20 cellular contexts compared by ENCODE assay signal in genomic region chr2:24403168-24403850, GRCh38.
"Had no signal": no experiment of that assay in that cellular context is flagged by ENCODE, and none has a peak within 500 bp of the region (broad histone marks: within the 10 kb centered on the region; RNA-seq: fewer than 3 reads in every experiment).

No MANE protein-coding gene starts in this region.

- H3K4me3 Mint-ChIP-seq: activated naive CD4-positive, alpha-beta T cell treated with anti-CD3 and anti-CD28 coated beads for 36 hours; activated naive CD8-positive, alpha-beta T cell treated with anti-CD3 and anti-CD28 coated beads, Interleukin-2, amount 50 U/mL, for 24 hours; activated T-cell treated with anti-CD3 and anti-CD28 coated beads, Interleukin-2, amount 50 U/mL, for 72 hours; dendritic cell treated with granulocyte-macrophage colony-stimulating factor and Interleukin-4, amounts not matched to agents 40 ng/mL and 50 ng/mL, for 4 days; neural progenitor cell; T-helper 2 cell treated with Interferon-gamma antibody and Interleukin-4, amounts not matched to agents 5 μg/mL and 100 μg/mL, for 36 hours had no signal

- H3K9me3 Mint-ChIP-seq: activated naive CD4-positive, alpha-beta T cell treated with anti-CD3 and anti-CD28 coated beads for 36 hours; activated naive CD8-positive, alpha-beta T cell treated with anti-CD3 and anti-CD28 coated beads, Interleukin-2, amount 50 U/mL, for 24 hours; dendritic cell treated with granulocyte-macrophage colony-stimulating factor and Interleukin-4, amounts not matched to agents 40 ng/mL and 50 ng/mL, for 4 days; neural progenitor cell; T-cell; T-helper 2 cell treated with Interferon-gamma antibody and Interleukin-4, amounts not matched to agents 5 μg/mL and 100 μg/mL, for 36 hours had no signal

- H3K27ac ChIP-seq: body of pancreas, neural progenitor cell, thyroid gland, upper lobe of right lung, WERI-Rb-1 had no signal

- H3K9ac ChIP-seq: neural progenitor cell had no signal

- H3K9me3 ChIP-seq: body of pancreas, gastrocnemius medialis, mucosa of descending colon, thyroid gland, upper lobe of right lung had no signal

- H3K4me2 ChIP-seq: neural progenitor cell had no signal

- H3K36me3 Mint-ChIP-seq: neural progenitor cell had no signal

- H3K36me3 ChIP-seq: gastrocnemius medialis, neural progenitor cell, thyroid gland, upper lobe of right lung, WERI-Rb-1 had no signal

- H3K27ac Mint-ChIP-seq: activated naive CD4-positive, alpha-beta T cell treated with anti-CD3 and anti-CD28 coated beads for 36 hours; activated naive CD8-positive, alpha-beta T cell treated with anti-CD3 and anti-CD28 coated beads, Interleukin-2, amount 50 U/mL, for 24 hours; activated T-cell treated with anti-CD3 and anti-CD28 coated beads, Interleukin-2, amount 50 U/mL, for 72 hours; dendritic cell treated with granulocyte-macrophage colony-stimulating factor and Interleukin-4, amounts not matched to agents 40 ng/mL and 50 ng/mL, for 4 days; T-cell; T-helper 2 cell treated with Interferon-gamma antibody and Interleukin-4, amounts not matched to agents 5 μg/mL and 100 μg/mL, for 36 hours had no signal

- DNase-seq: activated CD4-positive, alpha-beta T cell treated with anti-CD3 and anti-CD28 coated beads, Interleukin-2, amount 50 U/mL, for 4 hours; activated effector memory CD4-positive, alpha-beta T cell treated with Interleukin-2 at 50 U/mL for 16 hours; activated naive CD4-positive, alpha-beta T cell treated with anti-CD3 and anti-CD28 coated beads for 36 hours; activated naive CD8-positive, alpha-beta T cell treated with anti-CD3 and anti-CD28 coated beads, Interleukin-2, amount 50 U/mL, for 24 hours; activated T-cell treated with anti-CD3 and anti-CD28 coated beads, Interleukin-2, amount 50 U/mL, for 72 hours; effector CD4-positive, alpha-beta T cell; gastrocnemius medialis; mesenchymal stem cell; stimulated activated CD4-positive, alpha-beta T cell treated with anti-CD3 and anti-CD28 coated beads, Interleukin-2, amount 100 ng/mL, for 48 hours; stimulated activated CD8-positive, alpha-beta memory T cell treated with anti-CD3 and anti-CD28 coated beads, Interleukin-4, amount 100 ng/mL, for 48 hours; thyroid gland; upper lobe of right lung; WERI-Rb-1 had no signal

- FAIRE-seq: TTC549 had no signal

- ATAC-seq: activated naive CD8-positive, alpha-beta T cell treated with anti-CD3 and anti-CD28 coated beads, Interleukin-2, amount 50 U/mL, for 24 hours; activated T-cell treated with anti-CD3 and anti-CD28 coated beads, Interleukin-2, amount 50 U/mL, for 72 hours; body of pancreas; gastrocnemius medialis; T-cell had no signal

- H3K4me3 ChIP-seq: body of pancreas, mucosa of descending colon, neural progenitor cell had no signal

- H3K4me1 ChIP-seq: neural progenitor cell, upper lobe of right lung had no signal

- H3K27me3 ChIP-seq: neural progenitor cell, thyroid gland, upper lobe of right lung had no signal

- H2AFZ ChIP-seq: neural progenitor cell had no signal
